ENCODE assay signal across 31 cellular contexts in genomic region chr18:2192562-2192961, GRCh38.
"Had no signal": no experiment of that assay in that cellular context is flagged by ENCODE, and none has a peak within 500 bp of the region (broad histone marks: within the 10 kb centered on the region; RNA-seq: fewer than 3 reads in every experiment).

No MANE protein-coding gene starts in this region.

- H3K4me3 ChIP-seq: adrenal gland, body of pancreas, cardiac muscle cell, colonic mucosa, esophagus muscularis mucosa, gastrocnemius medialis, heart left ventricle had no signal

- H3K27ac ChIP-seq: adrenal gland, body of pancreas, cardiac muscle cell, colonic mucosa, esophagus muscularis mucosa, foreskin keratinocyte, gastrocnemius medialis, heart left ventricle, VCaP had no signal

- DNase-seq: activated CD4-positive, alpha-beta memory T cell treated with anti-CD3 and anti-CD28 coated beads, Interleukin-2, amount 10 ng/mL, durations not matched to agents 7 days and 5 days; activated CD4-positive, alpha-beta T cell treated with anti-CD3 and anti-CD28 coated beads for 1 hour; activated CD4-positive, alpha-beta T cell treated with anti-CD3 and anti-CD28 coated beads for 4 hours; activated CD4-positive, alpha-beta T cell treated with anti-CD3 and anti-CD28 coated beads, Interleukin-2, amount 10 ng/mL, durations not matched to agents 7 days and 5 days; activated CD4-positive, alpha-beta T cell treated with anti-CD3 and anti-CD28 coated beads, Interleukin-2, amount 50 U/mL, for 4 hours; activated effector memory CD4-positive, alpha-beta T cell treated with anti-CD3 and anti-CD28 coated beads, Interleukin-2, amount 50 U/mL, for 16 hours; activated naive CD4-positive, alpha-beta T cell treated with anti-CD3 and anti-CD28 coated beads for 36 hours; activated naive CD8-positive, alpha-beta T cell treated with anti-CD3 and anti-CD28 coated beads for 36 hours; activated naive CD8-positive, alpha-beta T cell treated with anti-CD3 and anti-CD28 coated beads, Interleukin-2, amount 50 U/mL, for 24 hours; activated T-cell treated with anti-CD3 and anti-CD28 coated beads, Interleukin-2, amount 50 U/mL, for 4 hours; adrenal gland; amygdala; aorta; body of pancreas; central memory CD4-positive, alpha-beta T cell; cerebellar nuclear complex; colonic mucosa; effector memory CD4-positive, alpha-beta T cell; endodermal cell; erythroblast; gastrocnemius medialis; glutamatergic neuron; heart left ventricle; T-helper 2 cell had no signal

- H3K4me1 Mint-ChIP-seq: activated CD4-positive, alpha-beta memory T cell treated with anti-CD3 and anti-CD28 coated beads, Interleukin-2, amount 10 ng/mL, durations not matched to agents 7 days and 5 days; activated CD4-positive, alpha-beta T cell treated with anti-CD3 and anti-CD28 coated beads, Interleukin-2, amount 10 ng/mL, durations not matched to agents 7 days and 5 days; activated naive CD4-positive, alpha-beta T cell treated with anti-CD3 and anti-CD28 coated beads, Interleukin-2, amount 50 U/mL, for 24 hours; activated naive CD8-positive, alpha-beta T cell treated with anti-CD3 and anti-CD28 coated beads for 36 hours; activated naive CD8-positive, alpha-beta T cell treated with anti-CD3 and anti-CD28 coated beads, Interleukin-2, amount 50 U/mL, for 24 hours; endodermal cell; WTC11 had no signal

- H3K36me3 ChIP-seq: adrenal gland, cardiac muscle cell, colonic mucosa, esophagus muscularis mucosa, gastrocnemius medialis, heart left ventricle had no signal

- ATAC-seq: activated naive CD8-positive, alpha-beta T cell treated with anti-CD3 and anti-CD28 coated beads, Interleukin-2, amount 50 U/mL, for 24 hours; activated T-cell treated with anti-CD3 and anti-CD28 coated beads, Interleukin-2, amount 50 U/mL, for 4 hours; body of pancreas; foreskin keratinocyte; gastrocnemius medialis; heart left ventricle; WTC11 had no signal

- H3K36me3 Mint-ChIP-seq: activated naive CD4-positive, alpha-beta T cell treated with anti-CD3 and anti-CD28 coated beads, Interleukin-2, amount 50 U/mL, for 24 hours; activated naive CD8-positive, alpha-beta T cell treated with anti-CD3 and anti-CD28 coated beads for 36 hours had no signal

- H3K9me3 ChIP-seq: adrenal gland, body of pancreas, colonic mucosa, gastrocnemius medialis had no signal

- H3K27ac Mint-ChIP-seq: activated CD4-positive, alpha-beta memory T cell treated with anti-CD3 and anti-CD28 coated beads, Interleukin-2, amount 10 ng/mL, durations not matched to agents 7 days and 5 days; activated CD4-positive, alpha-beta T cell treated with anti-CD3 and anti-CD28 coated beads, Interleukin-2, amount 10 ng/mL, durations not matched to agents 7 days and 5 days; activated naive CD4-positive, alpha-beta T cell treated with anti-CD3 and anti-CD28 coated beads for 36 hours; activated naive CD4-positive, alpha-beta T cell treated with anti-CD3 and anti-CD28 coated beads, Interleukin-2, amount 50 U/mL, for 24 hours; activated naive CD8-positive, alpha-beta T cell treated with anti-CD3 and anti-CD28 coated beads for 36 hours; activated naive CD8-positive, alpha-beta T cell treated with anti-CD3 and anti-CD28 coated beads, Interleukin-2, amount 50 U/mL, for 24 hours; activated T-helper 2 cell treated with anti-CD3 and anti-CD28 coated beads, Interferon-gamma antibody, Interleukin-2, Interleukin-4, amounts not matched to agents 10 μg/mL and 5 μg/mL and 100 μg/mL, durations not matched to agents 14 hours and 24 hours and 36 hours; endodermal cell; WTC11 had no signal

- H3K4me3 Mint-ChIP-seq: activated CD4-positive, alpha-beta memory T cell treated with anti-CD3 and anti-CD28 coated beads, Interleukin-2, amount 10 ng/mL, durations not matched to agents 7 days and 5 days; activated CD4-positive, alpha-beta T cell treated with anti-CD3 and anti-CD28 coated beads, Interleukin-2, amount 10 ng/mL, durations not matched to agents 7 days and 5 days; activated naive CD4-positive, alpha-beta T cell treated with anti-CD3 and anti-CD28 coated beads for 36 hours; activated naive CD4-positive, alpha-beta T cell treated with anti-CD3 and anti-CD28 coated beads, Interleukin-2, amount 50 U/mL, for 24 hours; activated naive CD8-positive, alpha-beta T cell treated with anti-CD3 and anti-CD28 coated beads for 36 hours; activated naive CD8-positive, alpha-beta T cell treated with anti-CD3 and anti-CD28 coated beads, Interleukin-2, amount 50 U/mL, for 24 hours; activated T-cell treated with anti-CD3 and anti-CD28 coated beads, Interleukin-2, amount 50 U/mL, for 4 hours; endodermal cell; WTC11 had no signal

- H3K9me3 Mint-ChIP-seq: activated CD4-positive, alpha-beta memory T cell treated with anti-CD3 and anti-CD28 coated beads, Interleukin-2, amount 10 ng/mL, durations not matched to agents 7 days and 5 days; activated naive CD4-positive, alpha-beta T cell treated with anti-CD3 and anti-CD28 coated beads for 36 hours had no signal

- H3K4me1 ChIP-seq: adrenal gland, body of pancreas, colonic mucosa, esophagus muscularis mucosa, foreskin keratinocyte, gastrocnemius medialis, heart left ventricle had no signal
